In the genomic region with DNA sequence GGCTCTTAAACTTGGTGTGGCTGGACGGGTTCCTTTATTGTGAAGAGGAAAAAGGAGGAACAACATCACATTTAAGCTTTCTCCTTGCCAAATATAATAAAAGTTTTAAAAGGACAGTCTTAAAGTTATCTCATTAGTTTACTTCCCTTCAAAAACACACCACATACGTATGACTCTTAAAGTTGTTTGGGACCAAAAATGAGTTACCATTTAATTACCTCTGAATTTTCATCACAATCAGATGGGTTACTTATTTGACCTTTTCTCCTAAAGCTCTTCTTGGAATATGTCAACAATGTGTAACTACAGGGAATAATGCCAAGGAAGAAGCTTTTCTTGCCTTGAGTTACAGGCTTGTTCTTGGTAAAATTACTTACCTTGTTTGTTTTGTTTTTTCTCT, we compare ENCODE assay signal across 1 cellular context.
TF ChIP-seq lines count a peak whose summit lies in the region.

No MANE protein-coding gene starts in this region.

TF ChIP-seq in A549, 52 proteins besides CTCF, POLR2A, EP300 and RAD21 (continued from another document):
- TF ChIP-seq, protein P1, sequence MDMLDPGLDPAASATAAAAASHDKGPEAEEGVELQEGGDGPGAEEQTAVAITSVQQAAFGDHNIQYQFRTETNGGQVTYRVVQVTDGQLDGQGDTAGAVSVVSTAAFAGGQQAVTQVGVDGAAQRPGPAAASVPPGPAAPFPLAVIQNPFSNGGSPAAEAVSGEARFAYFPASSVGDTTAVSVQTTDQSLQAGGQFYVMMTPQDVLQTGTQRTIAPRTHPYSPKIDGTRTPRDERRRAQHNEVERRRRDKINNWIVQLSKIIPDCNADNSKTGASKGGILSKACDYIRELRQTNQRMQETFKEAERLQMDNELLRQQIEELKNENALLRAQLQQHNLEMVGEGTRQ (IDR thresholded peaks at IDR 0.05): no peak
- TF ChIP-seq, protein P2, sequence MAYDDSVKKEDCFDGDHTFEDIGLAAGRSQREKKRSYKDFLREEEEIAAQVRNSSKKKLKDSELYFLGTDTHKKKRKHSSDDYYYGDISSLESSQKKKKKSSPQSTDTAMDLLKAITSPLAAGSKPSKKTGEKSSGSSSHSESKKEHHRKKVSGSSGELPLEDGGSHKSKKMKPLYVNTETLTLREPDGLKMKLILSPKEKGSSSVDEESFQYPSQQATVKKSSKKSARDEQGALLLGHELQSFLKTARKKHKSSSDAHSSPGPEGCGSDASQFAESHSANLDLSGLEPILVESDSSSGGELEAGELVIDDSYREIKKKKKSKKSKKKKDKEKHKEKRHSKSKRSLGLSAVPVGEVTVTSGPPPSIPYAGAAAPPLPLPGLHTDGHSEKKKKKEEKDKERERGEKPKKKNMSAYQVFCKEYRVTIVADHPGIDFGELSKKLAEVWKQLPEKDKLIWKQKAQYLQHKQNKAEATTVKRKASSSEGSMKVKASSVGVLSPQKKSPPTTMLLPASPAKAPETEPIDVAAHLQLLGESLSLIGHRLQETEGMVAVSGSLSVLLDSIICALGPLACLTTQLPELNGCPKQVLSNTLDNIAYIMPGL (CRISPR knock-in tag; IDR thresholded peaks at IDR 0.05; ENCODE audit: borderline replicate concordance): no peak
